In the genomic region with DNA sequence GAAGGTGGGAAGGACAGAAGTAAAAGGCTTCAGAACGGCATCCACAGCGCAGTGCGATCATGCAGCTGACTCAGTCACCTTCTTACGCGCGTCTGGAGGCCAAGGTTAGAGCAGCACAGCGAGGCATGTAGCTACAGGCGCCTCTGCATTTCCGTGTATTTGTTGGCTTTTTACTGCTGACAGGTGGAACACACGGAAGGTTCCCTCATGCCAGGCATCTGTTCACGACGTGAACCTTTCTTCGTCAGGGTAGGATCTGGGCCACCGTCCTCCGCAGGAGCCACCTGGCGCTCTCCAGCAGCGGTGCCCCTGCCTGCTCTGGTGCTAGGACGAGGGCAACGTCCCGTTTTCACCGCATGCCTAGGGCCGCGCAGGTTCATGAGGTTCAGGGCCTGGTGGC, we compare ENCODE assay signal across 1 cellular context.
A peak's percentile ranks its signal among the peaks of the same experiment; 100 is the strongest.
TF ChIP-seq lines count a peak whose summit lies in the region.

No MANE protein-coding gene starts in this region.

TF ChIP-seq in endothelial cell of umbilical vein, 7 proteins besides CTCF, POLR2A, EP300 and RAD21:
- TF ChIP-seq, protein P1, sequence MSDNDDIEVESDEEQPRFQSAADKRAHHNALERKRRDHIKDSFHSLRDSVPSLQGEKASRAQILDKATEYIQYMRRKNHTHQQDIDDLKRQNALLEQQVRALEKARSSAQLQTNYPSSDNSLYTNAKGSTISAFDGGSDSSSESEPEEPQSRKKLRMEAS (IDR thresholded peaks at IDR 0.05; ENCODE audit: insufficient read depth, insufficient read length) = no peak
- TF ChIP-seq FOS (IDR thresholded peaks at IDR 0.05; ENCODE audit: borderline replicate concordance, insufficient read depth, low read length) (no peak), POLR2AphosphoS5 (IDR thresholded peaks at IDR 0.05; ENCODE audit: insufficient read depth, low read depth, low read length) (peak; percentile 0)
TF ChIP-seq in endothelial cell of umbilical vein: peak in this region for 1.
